ENCODE assay signal across 8 cellular contexts in the genomic region with DNA sequence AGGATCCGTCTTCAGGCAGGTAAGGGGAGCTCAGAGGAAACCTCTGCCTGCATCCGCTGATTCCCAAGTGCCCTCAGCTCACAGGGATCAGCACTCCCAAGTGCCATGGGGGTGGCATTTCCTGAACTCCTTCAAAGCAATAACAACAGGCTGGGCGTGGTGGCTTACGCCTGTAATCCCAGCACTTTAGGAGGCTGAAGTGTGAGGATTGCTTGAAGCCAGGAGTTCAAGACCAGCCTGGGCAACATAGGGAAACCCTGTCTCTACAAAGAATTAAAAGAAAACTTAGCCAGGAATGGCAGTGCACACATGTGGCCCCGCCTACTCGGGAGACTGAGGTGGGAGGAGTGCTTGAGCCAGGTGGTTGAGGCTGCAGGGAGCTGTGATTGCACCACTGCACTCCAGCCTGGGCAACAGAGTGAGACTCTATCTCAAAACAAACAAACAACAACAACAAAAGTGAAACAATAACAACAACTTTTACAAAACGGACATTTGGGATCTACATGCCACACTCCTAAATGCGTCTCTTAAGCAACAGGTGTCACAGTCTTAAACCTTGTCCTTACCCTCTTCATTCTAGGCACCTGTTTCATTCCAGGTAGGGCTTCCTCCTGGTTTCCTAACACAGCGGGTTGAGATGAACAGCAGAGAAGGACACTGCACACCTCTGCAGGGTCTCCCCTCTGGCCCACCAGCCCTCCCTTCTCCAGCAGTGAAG.
DNase-seq lines count a peak whose midpoint lies in the region; ATAC-seq, FAIRE-seq and TF ChIP-seq lines count a peak whose summit lies in the region.

No MANE protein-coding gene starts in this region.

- peaks cover 11% of the 10 kb centered on the region for H3K36me3 Mint-ChIP-seq in activated naive CD8-positive, alpha-beta T cell treated with anti-CD3 and anti-CD28 coated beads, Interleukin-2, amount 50 U/mL, for 24 hours (ENCODE audit: low read depth)
- H3K36me3 Mint-ChIP-seq in mesothelial cell of epicardium = peaks cover 7% of the 10 kb centered on the region

- peak overlapping the region; percentile 92 for H3K4me3 Mint-ChIP-seq in activated naive CD8-positive, alpha-beta T cell treated with anti-CD3 and anti-CD28 coated beads, Interleukin-2, amount 50 U/mL, for 24 hours
- peak overlapping the region; percentile 78 for H3K4me3 Mint-ChIP-seq in mesothelial cell of epicardium

- H3K9me3 Mint-ChIP-seq in activated naive CD8-positive, alpha-beta T cell treated with anti-CD3 and anti-CD28 coated beads, Interleukin-2, amount 50 U/mL, for 24 hours = peaks cover 7% of the 10 kb centered on the region
- peaks cover 7% of the 10 kb centered on the region for H3K9me3 Mint-ChIP-seq in mesothelial cell of epicardium

- peaks cover 6% of the 10 kb centered on the region for H3K9me3 ChIP-seq in HAP-1

- H3K4me3 ChIP-seq in HAP-1 = peak overlapping the region; percentile 27

- in situ Hi-C loops in ACHN (cut with HindIII; ENCODE audit: low pct_ligation_motif_present, low pct_unique_long_range_greater_than_20kb, low sequenced_read_pairs) = no loop called here
- in situ Hi-C loops in HAP-1 (cut with MboI; ENCODE audit: low sequenced_read_pairs) = loop anchor here (10.0 to 25.0 kb wide), 2 partner anchors 416 to 833 kb away; no protein-coding TSS in a partner anchor

- H3K27me3 Mint-ChIP-seq in activated naive CD8-positive, alpha-beta T cell treated with anti-CD3 and anti-CD28 coated beads, Interleukin-2, amount 50 U/mL, for 24 hours = no peaks in the 10 kb centered on the region
- peaks cover 14% of the 10 kb centered on the region for H3K27me3 Mint-ChIP-seq in mesothelial cell of epicardium (ENCODE audit: low read depth)

- DNase-seq in ACHN (peak; percentile 41), HAP-1 (ENCODE audit: low spot score in 2 of 2) (no peak), mesothelial cell of epicardium (ENCODE audit: low spot score in 2 of 2, unreplicated experiment in 2 of 2) (no peak), frontal cortex (ENCODE audit: low spot score in 2 of 2) (no peak), NOMO-1 (lab: John Stamatoyannopoulos, UW; ENCODE audit: unreplicated experiment in 2 of 2) (no peak), cerebellar cortex (ENCODE audit: low spot score) (no peak)
- DNase-seq in activated naive CD8-positive, alpha-beta T cell treated with anti-CD3 and anti-CD28 coated beads, Interleukin-2, amount 50 U/mL, for 24 hours = no peak

- H3K4me1 ChIP-seq in HAP-1 = peaks cover 5% of the 10 kb centered on the region; the same call in 1 of the 2 replicates

- peak overlapping the region; percentile 97 for H3K27ac Mint-ChIP-seq in activated naive CD8-positive, alpha-beta T cell treated with anti-CD3 and anti-CD28 coated beads, Interleukin-2, amount 50 U/mL, for 24 hours
- peak overlapping the region; percentile 94 for H3K27ac Mint-ChIP-seq in mesothelial cell of epicardium

- peaks cover 12% of the 10 kb centered on the region for H3K27me3 ChIP-seq in HAP-1 (ENCODE audit: low read depth)

- peaks cover 33% of the 10 kb centered on the region for H3K4me1 Mint-ChIP-seq in activated naive CD8-positive, alpha-beta T cell treated with anti-CD3 and anti-CD28 coated beads, Interleukin-2, amount 50 U/mL, for 24 hours
- peaks cover 12% of the 10 kb centered on the region for H3K4me1 Mint-ChIP-seq in mesothelial cell of epicardium

- FAIRE-seq in frontal cortex (lab: Jason Lieb, UNC) = no peak

- TF ChIP-seq CTCF in mesothelial cell of epicardium (IDR thresholded peaks at IDR 0.05; ENCODE audit: unreplicated experiment) = no peak

- H3K36me3 ChIP-seq in HAP-1 (replicated peaks) = no peaks in the 10 kb centered on the region

- ATAC-seq in activated naive CD8-positive, alpha-beta T cell treated with anti-CD3 and anti-CD28 coated beads, Interleukin-2, amount 50 U/mL, for 24 hours = no peak
- no peak for ATAC-seq in HG02588 (IDR thresholded peaks at IDR 0.05; ENCODE audit: unreplicated experiment)
